In genomic region chr15:73540161-73540560, GRCh38 we compare ENCODE assay signal across 14 cellular contexts.
"Had no signal": no experiment of that assay in that cellular context is flagged by ENCODE, and none has a peak within 500 bp of the region (broad histone marks: within the 10 kb centered on the region; RNA-seq: fewer than 3 reads in every experiment).

No MANE protein-coding gene starts in this region.

- ATAC-seq: T-cell had no signal

- H3K4me3 ChIP-seq: cardiac muscle cell, colonic mucosa, upper lobe of left lung had no signal

- DNase-seq: activated CD4-positive, alpha-beta memory T cell treated with anti-CD3 and anti-CD28 coated beads for 36 hours; activated gamma-delta T cell; activated naive CD8-positive, alpha-beta T cell treated with anti-CD3 and anti-CD28 coated beads, Interleukin-2, amount 10 ng/mL, durations not matched to agents 7 days and 5 days; activated T-cell treated with anti-CD3 and anti-CD28 coated beads, Interleukin-2, amount 50 U/mL, for 48 hours; colonic mucosa; mesendoderm; stimulated activated CD4-positive, alpha-beta T cell treated with anti-CD3 and anti-CD28 coated beads, Interleukin-15, amount 100 ng/mL, for 24 hours; stimulated activated CD4-positive, alpha-beta T cell treated with anti-CD3 and anti-CD28 coated beads, Interleukin-4, amount 100 ng/mL, for 24 hours; T-cell; T1000; upper lobe of left lung had no signal

- H3K36me3 ChIP-seq: cardiac muscle cell, colonic mucosa, upper lobe of left lung had no signal

- FAIRE-seq: astrocyte, endothelial cell of umbilical vein had no signal

- H3K27me3 ChIP-seq: cardiac muscle cell, colonic mucosa, upper lobe of left lung had no signal

- H3K4me1 ChIP-seq: colonic mucosa had no signal

- H3K9me3 ChIP-seq: colonic mucosa, upper lobe of left lung had no signal

- H3K27ac ChIP-seq: cardiac muscle cell, colonic mucosa, upper lobe of left lung had no signal
